ENCODE assay signal across 27 cellular contexts in the genomic region with DNA sequence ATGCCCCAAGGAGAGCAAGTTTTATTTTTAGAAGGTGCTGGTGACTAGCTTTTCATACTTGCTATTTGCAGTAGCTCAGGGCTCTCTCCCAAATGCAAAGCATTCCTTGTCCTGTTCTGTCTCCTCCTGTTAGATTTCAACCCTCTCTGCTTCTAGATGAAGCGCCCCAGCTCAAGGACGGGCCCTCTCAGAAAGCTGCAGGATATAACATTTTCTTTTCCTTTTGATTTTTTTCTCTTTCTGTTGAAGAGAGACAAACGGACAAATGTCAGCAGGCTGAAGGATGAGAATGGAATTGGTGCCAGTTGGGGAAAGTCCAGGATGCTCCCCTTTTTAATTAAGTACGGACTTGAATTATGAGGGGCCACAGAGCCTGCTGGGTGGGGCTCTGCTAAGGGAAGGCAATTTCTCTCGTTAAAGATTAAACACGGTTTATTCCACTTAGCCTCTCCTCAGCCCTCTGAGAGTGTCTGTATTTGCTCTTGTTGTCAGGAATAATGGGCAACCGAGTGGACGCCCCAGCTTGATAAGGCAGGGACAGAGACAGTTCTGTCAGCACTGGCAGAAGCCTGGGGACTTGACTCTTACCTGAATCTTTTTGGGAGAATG. TPM values are rescaled to one million over a fixed set of nuclear protein-coding genes. Genes with fewer than 3 reads are reported as not detected.
DNase-seq lines count a peak whose midpoint lies in the region; ATAC-seq, FAIRE-seq and TF ChIP-seq lines count a peak whose summit lies in the region.
"Had no signal": no experiment of that assay in that cellular context is flagged by ENCODE, and none has a peak within 500 bp of the region (broad histone marks: within the 10 kb centered on the region; RNA-seq: fewer than 3 reads in every experiment).

No MANE protein-coding gene starts in this region.

- TF ChIP-seq POLR2A in K562 (conservative IDR thresholded peaks at IDR 0.05), result no peak
- TF ChIP-seq POLR2A in stomach (IDR thresholded peaks at IDR 0.05), result no peak

- FAIRE-seq in K562 (lab: Jason Lieb, UNC), result no peak
- FAIRE-seq: G401.6 had no signal

- H3K27me3 ChIP-seq in K562 (ENCODE audit: control insufficient read depth in 2 of 2, insufficient read depth in 2 of 2, low read length in 2 of 2), result no peaks in the 10 kb centered on the region
- no peaks in the 10 kb centered on the region for H3K27me3 ChIP-seq in right atrium auricular region
- peaks cover 0 to 3% (median 0%) of the 10 kb centered on the region in 3 donors for H3K27me3 ChIP-seq in psoas muscle (ENCODE audit: insufficient read depth in 3 of 3, low read length in 2 of 3)
- H3K27me3 ChIP-seq in stomach, result peaks cover 0 to 59% (median 0%) of the 10 kb centered on the region in 3 donors
- H3K27me3 ChIP-seq: dorsolateral prefrontal cortex, foreskin keratinocyte, upper lobe of left lung had no signal

- BruUV-seq in K562 (replicated peaks; lab: Mats Ljungman, UMichigan), result no TSS peak

- no peak for TF ChIP-seq RAD21 in K562 (CRISPR knock-in tag; conservative IDR thresholded peaks at IDR 0.05 in 1 of 2, IDR thresholded peaks at IDR 0.05 in 1 of 2)

- H3K9me3 ChIP-seq in K562 (replicated peaks; ENCODE audit: control insufficient read depth, insufficient read depth, low read depth, low read length) (no peaks in the 10 kb centered on the region), right atrium auricular region (no peaks in the 10 kb centered on the region), psoas muscle (no peaks in the 10 kb centered on the region), stomach (no peaks in the 10 kb centered on the region)
- H3K9me3 ChIP-seq: esophagus squamous epithelium, upper lobe of left lung had no signal

- DNase-seq in EH (ENCODE audit: low read depth) (peak; percentile 18), K562 (ENCODE audit: extremely low read depth in 1 of 4, low spot score in 3 of 4) (no peak), right atrium auricular region (ENCODE audit: low spot score) (no peak), psoas muscle (no peak), GM19240 (ENCODE audit: insufficient read length, low spot score) (no peak), NCI-H187 treated with DMSO at 0.1 percent for 48 hours (lab: John Stamatoyannopoulos, UW) (no peak), stomach (no peak)
- DNase-seq: activated CD4-positive, alpha-beta T cell treated with anti-CD3 and anti-CD28 coated beads for 36 hours; activated CD8-positive, alpha-beta memory T cell treated with anti-CD3 and anti-CD28 coated beads for 24 hours; activated T-cell treated with anti-CD3 and anti-CD28 coated beads for 4 hours; amniotic stem cell; dorsolateral prefrontal cortex; esophagus squamous epithelium; foreskin keratinocyte; hippocampal formation; MM.1S; NCI-H526 treated with DMSO at 0.1 percent for 48 hours; NK-92 treated with Interleukin-12 subunit alpha and Interleukin-12 subunit beta, amount 100 ng/mL, for 24 hours; PC-3; substantia nigra; T-helper 17 cell; upper lobe of left lung had no signal

- no peaks in the 10 kb centered on the region for H3K9me1 ChIP-seq in K562 (ENCODE audit: control insufficient read depth, insufficient read depth, low read length)

- no peak for TF ChIP-seq CTCF in K562 (IDR thresholded peaks at IDR 0.05 in 2 of 3, conservative IDR thresholded peaks at IDR 0.05 in 1 of 3; ENCODE audit: insufficient read depth in 2 of 3, low read depth in 1 of 3, low read length in 3 of 3)
- TF ChIP-seq CTCF in right atrium auricular region (IDR thresholded peaks at IDR 0.05), result no peak
- no peak for TF ChIP-seq CTCF in psoas muscle (IDR thresholded peaks at IDR 0.05)
- TF ChIP-seq CTCF in stomach (IDR thresholded peaks at IDR 0.05), result no peak

- CTCF ChIA-PET in K562 (lab: Yijun Ruan, JAX; ENCODE audit: low intra/inter-chr PET ratio), result no interaction called here

- H4K20me1 ChIP-seq in K562 (replicated peaks; ENCODE audit: control insufficient read depth, insufficient read depth, low read length), result no peaks in the 10 kb centered on the region

- 0 out of 2 replicates have a peak overlapping the region, but pooled peaks have one; percentile 23 for H2AFZ ChIP-seq in K562 (ENCODE audit: low read depth, low read length)

- ATAC-seq in K562 (no peak), psoas muscle (peak; percentile 31 to 87 (median 77)), HG02588 (IDR thresholded peaks at IDR 0.05; ENCODE audit: unreplicated experiment) (no peak)
- ATAC-seq: activated CD4-positive, alpha-beta T cell treated with anti-CD3 and anti-CD28 coated beads for 36 hours; foreskin keratinocyte; HCT116; PC-3; stimulated activated effector memory CD8-positive, alpha-beta T cell treated with anti-CD3 and anti-CD28 coated beads, Interleukin-12 subunit alpha, Interleukin-12 subunit beta, amount 100 ng/mL, for 72 hours; T-helper 17 cell had no signal

- no peak overlapping the region for H3K27ac ChIP-seq in K562 (ENCODE audit: extremely low read depth, low read depth, low read length)
- H3K27ac ChIP-seq in right atrium auricular region, result peak overlapping the region; percentile 49 to 83
- H3K27ac ChIP-seq in psoas muscle, result no peak overlapping the region
- H3K27ac ChIP-seq in stomach, result no peak overlapping the region
- H3K27ac ChIP-seq: dorsolateral prefrontal cortex, esophagus squamous epithelium, foreskin keratinocyte, KMS-11, upper lobe of left lung had no signal

- H3K9ac ChIP-seq in K562 (ENCODE audit: insufficient read depth in 1 of 2, low read depth in 2 of 2, low read length in 2 of 2), result no peak overlapping the region
- H3K9ac ChIP-seq: KMS-11 had no signal

- H3K4me2 ChIP-seq in K562 (ENCODE audit: insufficient read depth, low read length), result no peak overlapping the region
- H3K4me2 ChIP-seq: KMS-11 had no signal

- TF ChIP-seq EP300 in K562 (IDR thresholded peaks at IDR 0.05; ENCODE audit: low read length), result no peak
- no peak for TF ChIP-seq EP300 in stomach (IDR thresholded peaks at IDR 0.05)

- H3K4me1 ChIP-seq in K562 (replicated peaks in 1 of 2; ENCODE audit: control insufficient read depth in 2 of 2, insufficient read depth in 2 of 2, low read length in 2 of 2) (peaks cover 26 to 32% of the 10 kb centered on the region in 2 experiments), right atrium auricular region (no peaks in the 10 kb centered on the region), psoas muscle (peaks cover 11% of the 10 kb centered on the region), stomach (peaks cover 0 to 15% (median 3%) of the 10 kb centered on the region in 4 donors)

- in situ Hi-C loops in K562 (cut with MboI), result no loop called here

- intact Hi-C loops in K562 (cut with micrococcal nuclease) (no loop called here), psoas muscle (cut with DNase I) (no loop called here), stomach (cut with DNase I; ENCODE audit: low total_unique reads) (no loop called here)

- whole genome bisulfite sequencing in K562 (ENCODE audit: insufficient coverage, low coverage, missing lambda C conversion rate), result 48% methylated on average over 8 of the region's 8 CpGs
- 35 to 42% (median 36%) methylated on average over 8 of the region's 8 CpGs for WGBS in psoas muscle, 3 donors
- WGBS in stomach, 5 donors, result 22 to 42% (median 34%) methylated on average over 8 of the region's 8 CpGs

- POLR2A ChIA-PET in K562 (lab: Yijun Ruan, JAX), result interaction anchor here (1.1 kb wide), 1 partner anchor 121 kb away, joined by 5 read pairs; no protein-coding TSS in a partner anchor

- no peaks in the 10 kb centered on the region for H3K79me2 ChIP-seq in K562 (ENCODE audit: control insufficient read depth, insufficient read depth, low read length)

- H3K36me3 ChIP-seq in K562 (ENCODE audit: control insufficient read depth, insufficient read depth, low read length), result no peaks in the 10 kb centered on the region
- no peaks in the 10 kb centered on the region for H3K36me3 ChIP-seq in right atrium auricular region
- no peaks in the 10 kb centered on the region for H3K36me3 ChIP-seq in psoas muscle (ENCODE audit: insufficient read depth in 1 of 2, low read depth in 1 of 2)
- H3K36me3 ChIP-seq in stomach, result no peaks in the 10 kb centered on the region
- H3K36me3 ChIP-seq: esophagus squamous epithelium, upper lobe of left lung had no signal

- H3K4me3 ChIP-seq in K562 (no peak overlapping the region), right atrium auricular region (no peak overlapping the region), psoas muscle (no peak overlapping the region), stomach (no peak overlapping the region)
- H3K4me3 ChIP-seq: dorsolateral prefrontal cortex, esophagus squamous epithelium, upper lobe of left lung had no signal

TF ChIP-seq in K562, 482 proteins besides CTCF, POLR2A, EP300 and RAD21 (continues in another document):
- TF ChIP-seq PRMT5 (CRISPR knock-in tag; IDR thresholded peaks at IDR 0.05) (no peak), ZNF41 (CRISPR knock-in tag; conservative IDR thresholded peaks at IDR 0.05) (no peak)

RNA-seq across cellular contexts. Expression of a gene that starts 6.2 kb away (rescaled TPM):
- total RNA-seq in K562 (2011; cell fraction: chromatin; rRNA removed; ENCODE audit: low replicate concordance), result 23.1 and 47.9 TPM in 2 replicates
- total RNA-seq in K562 (2011; cell fraction: nucleolus; rRNA removed), result 29.0 and 36.8 TPM in 2 replicates
- 31.4 and 33.5 TPM in 2 replicates for total RNA-seq in K562 (2011; cell fraction: nucleoplasm; rRNA removed)
- total RNA-seq in K562 (2014; rRNA removed) (49.5 and 73.9 TPM in 2 replicates), K562 (2014; rRNA removed; fragmentation: Illumina TruSeq; extraction: Trizol) (16.6 and 19.8 TPM in 2 replicates), K562 (2015; rRNA removed; fragmentation: Illumina TruSeq; extraction: Trizol) (27.7 and 28.2 TPM in 2 replicates), K562 (2021) (65.2 and 66.3 TPM in 2 replicates), right atrium auricular region (1 to 10 TPM; 3.1 to 5.0 TPM), psoas muscle (under 1 TPM; 0.21 to 0.44 (median 0.27) TPM), stomach (1 to 10 TPM in 2 of 5 donors, under 1 TPM in 2, not detected in 1; 0.58 to 3.1 (median 1.0) TPM)
- polyA plus RNA-seq in K562 (2011; rRNA removed) (27.0 and 35.6 TPM in 2 replicates), K562 (2014; fragmentation: Illumina TruSeq; extraction: Trizol) (64.1 and 67.3 TPM in 2 replicates), K562 (2014; fragmentation: Nextera tagmentation; extraction: Ambion mirVana) (1 to 10 TPM; 5.5 to 7.6 TPM), K562 (2014; rRNA removed) (45.4 and 47.1 TPM in 2 replicates), psoas muscle (under 1 TPM; 0.25 to 0.34 (median 0.31) TPM), stomach (1 to 10 TPM in 2 of 3 donors, not detected in 1; 1.6 to 4.4 TPM)
- 29.9 and 46.7 TPM in 2 replicates for polyA plus RNA-seq in K562 (2011; cell fraction: cytosol; rRNA removed)
- polyA plus RNA-seq in K562 (2011; cell fraction: nucleus; rRNA removed), result 47.1 and 79.3 TPM in 2 replicates
- polyA plus RNA-seq in K562 (2012), result 52.8 and 66.3 TPM in 2 replicates
- polyA minus RNA-seq in K562 (2011; rRNA and poly(A)+ RNA removed), result 16.2 and 16.4 TPM in 2 replicates
- polyA minus RNA-seq in K562 (2011; cell fraction: cytosol; rRNA and poly(A)+ RNA removed), result 24.0 and 25.6 TPM in 2 replicates
- polyA minus RNA-seq in K562 (2011; cell fraction: nucleus; rRNA and poly(A)+ RNA removed), result 8.8 and 11.0 TPM in 2 replicates
- total RNA-seq: T-helper 17 cell had no signal

Comparison
In these comparisons a context has a peak if more than half of its experiments do, and no peak if none do; other contexts are left out.
1. ATAC-seq: peak in psoas muscle (4 of 4); none in K562 (single experiment) and HG02588 (single experiment).
2. H3K27ac ChIP-seq: peak in right atrium auricular region (2 of 2); none in K562 (single experiment), psoas muscle (single experiment) and stomach (0 of 5).